21 cellular contexts compared by ENCODE assay signal in the genomic region with DNA sequence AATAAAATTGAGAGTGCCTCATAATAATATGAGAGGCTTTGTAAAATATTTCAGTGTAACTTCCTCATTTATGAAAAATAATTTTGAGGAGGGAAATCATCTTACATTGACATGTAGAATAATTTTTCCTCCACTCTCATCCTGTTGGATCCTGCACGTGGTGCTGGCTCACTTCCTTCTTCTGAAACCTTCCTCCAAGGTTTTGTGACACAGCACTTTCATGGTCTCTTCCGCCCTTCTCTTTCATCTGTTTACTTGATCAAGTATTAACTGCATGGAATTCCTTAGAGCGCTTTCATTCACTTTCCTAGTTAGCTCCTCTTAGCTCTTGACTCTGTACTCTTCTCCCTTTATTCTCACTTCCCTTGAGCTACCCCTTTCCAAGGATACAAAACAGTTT.
DNase-seq lines count a peak whose midpoint lies in the region; ATAC-seq and TF ChIP-seq lines count a peak whose summit lies in the region.
"Had no signal": no experiment of that assay in that cellular context is flagged by ENCODE, and none has a peak within 500 bp of the region (broad histone marks: within the 10 kb centered on the region; RNA-seq: fewer than 3 reads in every experiment).

No MANE protein-coding gene starts in this region.

- H3K9me3 ChIP-seq in upper lobe of right lung = no peaks in the 10 kb centered on the region

- no peaks in the 10 kb centered on the region for H3K27me3 ChIP-seq in upper lobe of right lung

- H3K27ac ChIP-seq in upper lobe of right lung = no peak overlapping the region

- H3K9me3 Mint-ChIP-seq in activated naive CD4-positive, alpha-beta T cell treated with anti-CD3 and anti-CD28 coated beads, Interleukin-2, amount 10 ng/mL, durations not matched to agents 7 days and 5 days = no peaks in the 10 kb centered on the region
- no peaks in the 10 kb centered on the region for H3K9me3 Mint-ChIP-seq in activated naive CD4-positive, alpha-beta T cell treated with anti-CD3 and anti-CD28 coated beads for 36 hours
- H3K9me3 Mint-ChIP-seq in naive thymus-derived CD8-positive, alpha-beta T cell = no peaks in the 10 kb centered on the region
- H3K9me3 Mint-ChIP-seq: CD4-positive, CD25-positive, alpha-beta regulatory T cell had no signal

- POLR2A ChIA-PET in naive thymus-derived CD8-positive, alpha-beta T cell (lab: Charles Lee) = no interaction called here

- CTCF ChIA-PET in activated naive CD4-positive, alpha-beta T cell treated with anti-CD3 and anti-CD28 coated beads, Interleukin-2, amount 10 ng/mL, durations not matched to agents 7 days and 5 days (lab: Charles Lee) = no interaction called here
- CTCF ChIA-PET in activated naive CD4-positive, alpha-beta T cell treated with anti-CD3 and anti-CD28 coated beads for 36 hours (lab: Charles Lee) = no interaction called here

- DNase-seq in activated naive CD4-positive, alpha-beta T cell treated with anti-CD3 and anti-CD28 coated beads, Interleukin-2, amount 10 ng/mL, durations not matched to agents 7 days and 5 days = no peak
- no peak for DNase-seq in activated naive CD4-positive, alpha-beta T cell treated with anti-CD3 and anti-CD28 coated beads for 36 hours
- DNase-seq in EH (ENCODE audit: low read depth) (peak; percentile 4), UCSD-AML1 (lab: John Stamatoyannopoulos, UW; ENCODE audit: unreplicated experiment) (peak; percentile 11), iris pigment epithelial cell (ENCODE audit: low read depth) (peak; percentile 13), upper lobe of right lung (no peak)
- DNase-seq in naive thymus-derived CD8-positive, alpha-beta T cell = no peak
- DNase-seq: 8988T; CD4-positive, CD25-positive, alpha-beta regulatory T cell; HCEC 1CT; MV-4-11; NCI-H1105; NCI-H146; NCI-H2029 treated with DMSO at 0.1 percent for 48 hours; NCI-H226; NCI-H510A; NCI-H69; Right ventricle myocardium superior; RPMI8226 had no signal

- H3K27me3 Mint-ChIP-seq in activated naive CD4-positive, alpha-beta T cell treated with anti-CD3 and anti-CD28 coated beads, Interleukin-2, amount 10 ng/mL, durations not matched to agents 7 days and 5 days = no peaks in the 10 kb centered on the region
- no peaks in the 10 kb centered on the region for H3K27me3 Mint-ChIP-seq in activated naive CD4-positive, alpha-beta T cell treated with anti-CD3 and anti-CD28 coated beads for 36 hours (ENCODE audit: low read depth)
- H3K27me3 Mint-ChIP-seq in naive thymus-derived CD8-positive, alpha-beta T cell = no peaks in the 10 kb centered on the region
- H3K27me3 Mint-ChIP-seq: CD4-positive, CD25-positive, alpha-beta regulatory T cell had no signal

- ATAC-seq in HG03175 (IDR thresholded peaks at IDR 0.05; ENCODE audit: unreplicated experiment) = no peak
- ATAC-seq in upper lobe of right lung = no peak
- ATAC-seq in naive thymus-derived CD8-positive, alpha-beta T cell = no peak
- ATAC-seq: HepG2 had no signal

- peaks cover 79% of the 10 kb centered on the region for H3K36me3 ChIP-seq in upper lobe of right lung

- H3K4me1 ChIP-seq in upper lobe of right lung = no peaks in the 10 kb centered on the region

- H3K4me1 Mint-ChIP-seq in activated naive CD4-positive, alpha-beta T cell treated with anti-CD3 and anti-CD28 coated beads, Interleukin-2, amount 10 ng/mL, durations not matched to agents 7 days and 5 days = no peaks in the 10 kb centered on the region
- H3K4me1 Mint-ChIP-seq in activated naive CD4-positive, alpha-beta T cell treated with anti-CD3 and anti-CD28 coated beads for 36 hours (ENCODE audit: low read depth) = no peaks in the 10 kb centered on the region
- H3K4me1 Mint-ChIP-seq in naive thymus-derived CD8-positive, alpha-beta T cell = no peaks in the 10 kb centered on the region

- H3K4me3 ChIP-seq in upper lobe of right lung = no peak overlapping the region

- intact Hi-C loops in activated naive CD4-positive, alpha-beta T cell treated with anti-CD3 and anti-CD28 coated beads for 36 hours (cut with micrococcal nuclease) = no loop called here
- intact Hi-C loops in upper lobe of right lung (cut with DNase I) = no loop called here

- peak overlapping the region; percentile 1 for H3K27ac Mint-ChIP-seq in activated naive CD4-positive, alpha-beta T cell treated with anti-CD3 and anti-CD28 coated beads, Interleukin-2, amount 10 ng/mL, durations not matched to agents 7 days and 5 days
- no peak overlapping the region for H3K27ac Mint-ChIP-seq in activated naive CD4-positive, alpha-beta T cell treated with anti-CD3 and anti-CD28 coated beads for 36 hours
- peak overlapping the region in 1 of 10 donors; percentile 19 for H3K27ac Mint-ChIP-seq in naive thymus-derived CD8-positive, alpha-beta T cell
- H3K27ac Mint-ChIP-seq: CD4-positive, CD25-positive, alpha-beta regulatory T cell had no signal

- H3K4me3 Mint-ChIP-seq in activated naive CD4-positive, alpha-beta T cell treated with anti-CD3 and anti-CD28 coated beads, Interleukin-2, amount 10 ng/mL, durations not matched to agents 7 days and 5 days = no peak overlapping the region
- no peak overlapping the region for H3K4me3 Mint-ChIP-seq in activated naive CD4-positive, alpha-beta T cell treated with anti-CD3 and anti-CD28 coated beads for 36 hours
- H3K4me3 Mint-ChIP-seq in naive thymus-derived CD8-positive, alpha-beta T cell = no peak overlapping the region
- H3K4me3 Mint-ChIP-seq: CD4-positive, CD25-positive, alpha-beta regulatory T cell had no signal

- H3K36me3 Mint-ChIP-seq in activated naive CD4-positive, alpha-beta T cell treated with anti-CD3 and anti-CD28 coated beads, Interleukin-2, amount 10 ng/mL, durations not matched to agents 7 days and 5 days = peaks cover 16% of the 10 kb centered on the region
- H3K36me3 Mint-ChIP-seq in activated naive CD4-positive, alpha-beta T cell treated with anti-CD3 and anti-CD28 coated beads for 36 hours (ENCODE audit: low read depth) = peaks cover 49% of the 10 kb centered on the region
- peaks cover 16 to 64% (median 38%) of the 10 kb centered on the region in 3 donors for H3K36me3 Mint-ChIP-seq in naive thymus-derived CD8-positive, alpha-beta T cell

- no peak for TF ChIP-seq CTCF in upper lobe of right lung (IDR thresholded peaks at IDR 0.05)

Comparison
In these comparisons a context has a peak if more than half of its experiments do, and no peak if none do; other contexts are left out.
1. DNase-seq: peak in EH (single experiment), UCSD-AML1 (single experiment) and iris pigment epithelial cell (single experiment); none in activated naive CD4-positive, alpha-beta T cell treated with anti-CD3 and anti-CD28 coated beads, Interleukin-2, amount 10 ng/mL, durations not matched to agents 7 days and 5 days (single experiment), activated naive CD4-positive, alpha-beta T cell treated with anti-CD3 and anti-CD28 coated beads for 36 hours (single experiment), upper lobe of right lung (single experiment) and naive thymus-derived CD8-positive, alpha-beta T cell (0 of 10).